1 cellular context compared by ENCODE assay signal in genomic region chr1:154353460-154353904, GRCh38.
TF ChIP-seq lines count a peak whose summit lies in the region.

No MANE protein-coding gene starts in this region.

TF ChIP-seq in HEK293, 187 proteins besides CTCF, POLR2A, EP300 and RAD21 (continued from another document):
- TF ChIP-seq ZNF692 (tag by site-specific recombination; IDR thresholded peaks at IDR 0.05), result no peak; the same call in 1 of the 2 replicates
- TF ChIP-seq ZNF155 (tag by site-specific recombination; IDR thresholded peaks at IDR 0.05), result no peak
- TF ChIP-seq ZNF585B (tag by site-specific recombination; IDR thresholded peaks at IDR 0.05), result no peak
- no peak for TF ChIP-seq RBAK (tag by site-specific recombination; IDR thresholded peaks at IDR 0.05)
- TF ChIP-seq ZNF174 (tag by site-specific recombination; IDR thresholded peaks at IDR 0.05), result no peak
- 0 out of 2 replicates have a peak, but pooled peaks have one; percentile 5 for TF ChIP-seq ZNF654 (tag by site-specific recombination; IDR thresholded peaks at IDR 0.05; ENCODE audit: low read depth)
- TF ChIP-seq SALL2 (tag by site-specific recombination; IDR thresholded peaks at IDR 0.05; ENCODE audit: borderline replicate concordance), result no peak
- TF ChIP-seq AEBP2 (tag by site-specific recombination; IDR thresholded peaks at IDR 0.05; ENCODE audit: borderline replicate concordance), result no peak
- TF ChIP-seq, protein P1, sequence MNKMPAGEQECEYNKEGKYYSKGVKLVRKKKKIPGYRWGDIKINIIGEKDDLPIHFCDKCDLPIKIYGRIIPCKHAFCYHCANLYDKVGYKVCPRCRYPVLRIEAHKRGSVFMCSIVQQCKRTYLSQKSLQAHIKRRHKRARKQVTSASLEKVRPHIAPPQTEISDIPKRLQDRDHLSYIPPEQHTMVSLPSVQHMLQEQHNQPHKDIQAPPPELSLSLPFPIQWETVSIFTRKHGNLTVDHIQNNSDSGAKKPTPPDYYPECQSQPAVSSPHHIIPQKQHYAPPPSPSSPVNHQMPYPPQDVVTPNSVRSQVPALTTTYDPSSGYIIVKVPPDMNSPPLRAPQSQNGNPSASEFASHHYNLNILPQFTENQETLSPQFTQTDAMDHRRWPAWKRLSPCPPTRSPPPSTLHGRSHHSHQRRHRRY (tag by site-specific recombination; IDR thresholded peaks at IDR 0.05), result peak; percentile 48; the same call in 1 of the 2 replicates
- TF ChIP-seq MZF1 (tag by site-specific recombination; IDR thresholded peaks at IDR 0.05; ENCODE audit: borderline replicate concordance), result no peak
- TF ChIP-seq EGR2 (tag by site-specific recombination; IDR thresholded peaks at IDR 0.05; ENCODE audit: low read depth), result peak; percentile 64; the same call in 1 of the 2 replicates
- TF ChIP-seq ZNF530 (tag by site-specific recombination; IDR thresholded peaks at IDR 0.05; ENCODE audit: low read depth), result no peak
- TF ChIP-seq, protein P2, sequence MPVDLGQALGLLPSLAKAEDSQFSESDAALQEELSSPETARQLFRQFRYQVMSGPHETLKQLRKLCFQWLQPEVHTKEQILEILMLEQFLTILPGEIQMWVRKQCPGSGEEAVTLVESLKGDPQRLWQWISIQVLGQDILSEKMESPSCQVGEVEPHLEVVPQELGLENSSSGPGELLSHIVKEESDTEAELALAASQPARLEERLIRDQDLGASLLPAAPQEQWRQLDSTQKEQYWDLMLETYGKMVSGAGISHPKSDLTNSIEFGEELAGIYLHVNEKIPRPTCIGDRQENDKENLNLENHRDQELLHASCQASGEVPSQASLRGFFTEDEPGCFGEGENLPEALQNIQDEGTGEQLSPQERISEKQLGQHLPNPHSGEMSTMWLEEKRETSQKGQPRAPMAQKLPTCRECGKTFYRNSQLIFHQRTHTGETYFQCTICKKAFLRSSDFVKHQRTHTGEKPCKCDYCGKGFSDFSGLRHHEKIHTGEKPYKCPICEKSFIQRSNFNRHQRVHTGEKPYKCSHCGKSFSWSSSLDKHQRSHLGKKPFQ (tag by site-specific recombination; IDR thresholded peaks at IDR 0.05), result no peak
- TF ChIP-seq ZNF114 (tag by site-specific recombination; IDR thresholded peaks at IDR 0.05), result no peak
- no peak for TF ChIP-seq ZNF510 (tag by site-specific recombination; IDR thresholded peaks at IDR 0.05; ENCODE audit: insufficient replicate concordance)
- TF ChIP-seq ZNF596 (tag by site-specific recombination; IDR thresholded peaks at IDR 0.05), result no peak
- TF ChIP-seq, protein P3, sequence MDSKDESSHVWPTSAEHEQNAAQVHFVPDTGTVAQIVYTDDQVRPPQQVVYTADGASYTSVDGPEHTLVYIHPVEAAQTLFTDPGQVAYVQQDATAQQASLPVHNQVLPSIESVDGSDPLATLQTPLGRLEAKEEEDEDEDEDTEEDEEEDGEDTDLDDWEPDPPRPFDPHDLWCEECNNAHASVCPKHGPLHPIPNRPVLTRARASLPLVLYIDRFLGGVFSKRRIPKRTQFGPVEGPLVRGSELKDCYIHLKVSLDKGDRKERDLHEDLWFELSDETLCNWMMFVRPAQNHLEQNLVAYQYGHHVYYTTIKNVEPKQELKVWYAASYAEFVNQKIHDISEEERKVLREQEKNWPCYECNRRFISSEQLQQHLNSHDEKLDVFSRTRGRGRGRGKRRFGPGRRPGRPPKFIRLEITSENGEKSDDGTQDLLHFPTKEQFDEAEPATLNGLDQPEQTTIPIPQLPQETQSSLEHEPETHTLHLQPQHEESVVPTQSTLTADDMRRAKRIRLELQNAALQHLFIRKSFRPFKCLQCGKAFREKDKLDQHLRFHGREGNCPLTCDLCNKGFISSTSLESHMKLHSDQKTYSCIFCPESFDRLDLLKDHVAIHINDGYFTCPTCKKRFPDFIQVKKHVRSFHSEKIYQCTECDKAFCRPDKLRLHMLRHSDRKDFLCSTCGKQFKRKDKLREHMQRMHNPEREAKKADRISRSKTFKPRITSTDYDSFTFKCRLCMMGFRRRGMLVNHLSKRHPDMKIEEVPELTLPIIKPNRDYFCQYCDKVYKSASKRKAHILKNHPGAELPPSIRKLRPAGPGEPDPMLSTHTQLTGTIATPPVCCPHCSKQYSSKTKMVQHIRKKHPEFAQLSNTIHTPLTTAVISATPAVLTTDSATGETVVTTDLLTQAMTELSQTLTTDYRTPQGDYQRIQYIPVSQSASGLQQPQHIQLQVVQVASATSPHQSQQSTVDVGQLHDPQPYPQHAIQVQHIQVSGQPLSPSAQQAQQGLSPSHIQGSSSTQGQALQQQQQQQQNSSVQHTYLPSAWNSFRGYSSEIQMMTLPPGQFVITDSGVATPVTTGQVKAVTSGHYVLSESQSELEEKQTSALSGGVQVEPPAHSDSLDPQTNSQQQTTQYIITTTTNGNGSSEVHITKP (tag by site-specific recombination; IDR thresholded peaks at IDR 0.05), result no peak
- TF ChIP-seq ZFHX2 (tag by site-specific recombination; conservative IDR thresholded peaks at IDR 0.05), result peak; percentile 62
- TF ChIP-seq ZNF513 (tag by site-specific recombination; IDR thresholded peaks at IDR 0.05), result no peak
- TF ChIP-seq PRDM1 (tag by site-specific recombination; IDR thresholded peaks at IDR 0.05), result peak; percentile 78; the same call in 1 of the 2 replicates
- TF ChIP-seq ZNF610 (tag by site-specific recombination; IDR thresholded peaks at IDR 0.05; ENCODE audit: borderline replicate concordance), result no peak
- TF ChIP-seq ZNF423 (tag by site-specific recombination; IDR thresholded peaks at IDR 0.05), result no peak
- TF ChIP-seq ZNF133 (tag by site-specific recombination; IDR thresholded peaks at IDR 0.05), result no peak
- TF ChIP-seq ZNF169 (tag by site-specific recombination; IDR thresholded peaks at IDR 0.05), result no peak
- TF ChIP-seq, protein P4, sequence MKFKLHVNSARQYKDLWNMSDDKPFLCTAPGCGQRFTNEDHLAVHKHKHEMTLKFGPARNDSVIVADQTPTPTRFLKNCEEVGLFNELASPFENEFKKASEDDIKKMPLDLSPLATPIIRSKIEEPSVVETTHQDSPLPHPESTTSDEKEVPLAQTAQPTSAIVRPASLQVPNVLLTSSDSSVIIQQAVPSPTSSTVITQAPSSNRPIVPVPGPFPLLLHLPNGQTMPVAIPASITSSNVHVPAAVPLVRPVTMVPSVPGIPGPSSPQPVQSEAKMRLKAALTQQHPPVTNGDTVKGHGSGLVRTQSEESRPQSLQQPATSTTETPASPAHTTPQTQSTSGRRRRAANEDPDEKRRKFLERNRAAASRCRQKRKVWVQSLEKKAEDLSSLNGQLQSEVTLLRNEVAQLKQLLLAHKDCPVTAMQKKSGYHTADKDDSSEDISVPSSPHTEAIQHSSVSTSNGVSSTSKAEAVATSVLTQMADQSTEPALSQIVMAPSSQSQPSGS (tag by site-specific recombination; IDR thresholded peaks at IDR 0.05; ENCODE audit: low read depth), result no peak
- TF ChIP-seq ZBTB17 (tag by site-specific recombination; IDR thresholded peaks at IDR 0.05), result peak; percentile 94
- TF ChIP-seq ZSCAN23 (tag by site-specific recombination; IDR thresholded peaks at IDR 0.05), result no peak
- no peak for TF ChIP-seq ZNF600 (tag by site-specific recombination; IDR thresholded peaks at IDR 0.05)
- no peak for TF ChIP-seq KLF8 (tag by site-specific recombination; IDR thresholded peaks at IDR 0.05)
- no peak for TF ChIP-seq ZFP3 (tag by site-specific recombination; IDR thresholded peaks at IDR 0.05; ENCODE audit: low read depth)
- TF ChIP-seq ZNF837 (tag by site-specific recombination; IDR thresholded peaks at IDR 0.05), result no peak
- TF ChIP-seq ZNF48 (tag by site-specific recombination; IDR thresholded peaks at IDR 0.05), result no peak
- TF ChIP-seq ZNF433 (tag by site-specific recombination; IDR thresholded peaks at IDR 0.05; ENCODE audit: low read depth), result no peak
- no peak for TF ChIP-seq ZNF211 (tag by site-specific recombination; IDR thresholded peaks at IDR 0.05; ENCODE audit: low read depth)
